Comparison of ENCODE assay signal across 13 cellular contexts in the genomic region with DNA sequence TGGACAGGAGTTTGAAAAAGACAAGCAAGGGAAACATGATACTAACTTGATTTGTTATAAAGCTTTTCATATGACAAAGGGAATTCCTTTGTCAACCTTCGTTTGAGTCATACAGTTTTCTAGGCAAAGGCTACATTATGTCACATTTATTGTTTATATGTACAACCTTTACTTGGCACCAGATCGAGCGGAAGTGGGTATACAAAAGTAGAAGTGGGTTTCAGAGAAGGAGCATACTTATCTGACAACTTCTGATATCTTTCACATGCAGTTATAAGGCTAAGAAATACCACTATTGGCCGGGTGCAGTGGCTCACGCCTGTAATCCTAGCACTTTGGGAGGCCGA. TPM values are rescaled to one million over a fixed set of nuclear protein-coding genes. Genes with fewer than 3 reads are reported as not detected.
DNase-seq lines count a peak whose midpoint lies in the region; ATAC-seq, FAIRE-seq and TF ChIP-seq lines count a peak whose summit lies in the region.
"Had no signal": no experiment of that assay in that cellular context is flagged by ENCODE, and none has a peak within 500 bp of the region (broad histone marks: within the 10 kb centered on the region; RNA-seq: fewer than 3 reads in every experiment).

No MANE protein-coding gene starts in this region.

- H3K9me3 ChIP-seq in naive thymus-derived CD4-positive, alpha-beta T cell (ENCODE audit: control insufficient read depth in 2 of 3, low read length in 3 of 3) = no peaks in the 10 kb centered on the region
- no peaks in the 10 kb centered on the region for H3K9me3 ChIP-seq in pancreas
- H3K9me3 ChIP-seq: colonic mucosa, left lung had no signal

- H3K4me1 ChIP-seq in naive thymus-derived CD4-positive, alpha-beta T cell (ENCODE audit: control insufficient read depth in 2 of 2, insufficient read depth in 2 of 2, low read length in 2 of 2) = no peaks in the 10 kb centered on the region
- H3K4me1 ChIP-seq in pancreas = peaks cover 0 to 8% (median 4%) of the 10 kb centered on the region in 3 donors
- H3K4me1 ChIP-seq: colonic mucosa had no signal

- no peak for FAIRE-seq in pancreas (lab: Jason Lieb, UNC)

- peaks cover 0 to 42% (median 14%) of the 10 kb centered on the region in 3 experiments for H3K36me3 ChIP-seq in naive thymus-derived CD4-positive, alpha-beta T cell (ENCODE audit: control insufficient read depth in 2 of 3, insufficient read depth in 3 of 3, low read length in 3 of 3)
- no peaks in the 10 kb centered on the region for H3K36me3 ChIP-seq in pancreas
- H3K36me3 ChIP-seq: colonic mucosa had no signal

- peak; percentile 74 for DNase-seq in EL
- peak; percentile 64 for DNase-seq in RPMI7951 (ENCODE audit: low read depth)
- peak; percentile 36 for DNase-seq in dedifferentiated amniotic fluid mesenchymal stem cell (ENCODE audit: extremely low spot score)
- DNase-seq in naive thymus-derived CD4-positive, alpha-beta T cell = no peak
- no peak for DNase-seq in pancreas
- no peak for DNase-seq in activated CD4-positive, alpha-beta T cell treated with anti-CD3 and anti-CD28 coated beads, Interleukin-2, amount 10 ng/mL, durations not matched to agents 7 days and 5 days
- no peak for DNase-seq in stimulated activated CD4-positive, alpha-beta T cell treated with anti-CD3 and anti-CD28 coated beads, Interleukin-15, amount 100 ng/mL, for 24 hours
- no peak for DNase-seq in hepatic stellate cell (ENCODE audit: low spot score)
- DNase-seq: activated CD4-positive, alpha-beta memory T cell treated with anti-CD3 and anti-CD28 coated beads for 36 hours; activated gamma-delta T cell; left lung had no signal

- H3K27me3 ChIP-seq in naive thymus-derived CD4-positive, alpha-beta T cell (ENCODE audit: control insufficient read depth in 2 of 2, insufficient read depth in 2 of 2, low read length in 2 of 2) = no peaks in the 10 kb centered on the region
- no peaks in the 10 kb centered on the region for H3K27me3 ChIP-seq in pancreas
- H3K27me3 ChIP-seq: colonic mucosa, left lung had no signal

- no peak overlapping the region for H3K4me3 ChIP-seq in naive thymus-derived CD4-positive, alpha-beta T cell (ENCODE audit: low read length)
- H3K4me3 ChIP-seq in pancreas = no peak overlapping the region
- H3K4me3 ChIP-seq: colonic mucosa, left lung had no signal

- intact Hi-C loops in naive thymus-derived CD4-positive, alpha-beta T cell (cut with micrococcal nuclease) = loop anchor here (1.0 kb wide), 1 partner anchor 336 kb away; no protein-coding TSS in a partner anchor
- intact Hi-C loops in pancreas (cut with DNase I) = no loop called here

- no peak overlapping the region for H3K27ac ChIP-seq in naive thymus-derived CD4-positive, alpha-beta T cell (ENCODE audit: low read depth, low read length)
- H3K27ac ChIP-seq in pancreas = no peak overlapping the region
- H3K27ac ChIP-seq: colonic mucosa, left lung had no signal

- TF ChIP-seq CTCF in pancreas (IDR thresholded peaks at IDR 0.05) = no peak

- ATAC-seq in naive thymus-derived CD4-positive, alpha-beta T cell = peak; percentile 50
- no peak for ATAC-seq in pancreas

- H3K9me3 Mint-ChIP-seq in naive thymus-derived CD4-positive, alpha-beta T cell = peaks cover 0 to 4% (median 0%) of the 10 kb centered on the region in 11 donors
- H3K9me3 Mint-ChIP-seq in activated CD4-positive, alpha-beta T cell treated with anti-CD3 and anti-CD28 coated beads, Interleukin-2, amount 10 ng/mL, durations not matched to agents 7 days and 5 days = no peaks in the 10 kb centered on the region
- H3K9me3 Mint-ChIP-seq: activated CD4-positive, alpha-beta memory T cell treated with anti-CD3 and anti-CD28 coated beads for 36 hours; CD4-positive, CD25-positive, alpha-beta regulatory T cell had no signal

- H3K4me3 Mint-ChIP-seq in naive thymus-derived CD4-positive, alpha-beta T cell = no peak overlapping the region
- H3K4me3 Mint-ChIP-seq in activated CD4-positive, alpha-beta T cell treated with anti-CD3 and anti-CD28 coated beads, Interleukin-2, amount 10 ng/mL, durations not matched to agents 7 days and 5 days = no peak overlapping the region
- H3K4me3 Mint-ChIP-seq: activated CD4-positive, alpha-beta memory T cell treated with anti-CD3 and anti-CD28 coated beads for 36 hours; CD4-positive, CD25-positive, alpha-beta regulatory T cell had no signal

- peaks cover 12 to 35% (median 34%) of the 10 kb centered on the region in 7 donors for H3K4me1 Mint-ChIP-seq in naive thymus-derived CD4-positive, alpha-beta T cell
- peaks cover 2% of the 10 kb centered on the region for H3K4me1 Mint-ChIP-seq in activated CD4-positive, alpha-beta T cell treated with anti-CD3 and anti-CD28 coated beads, Interleukin-2, amount 10 ng/mL, durations not matched to agents 7 days and 5 days

- CTCF ChIA-PET in naive thymus-derived CD4-positive, alpha-beta T cell (lab: Charles Lee) = interaction anchor here (0.9 to 1.3 kb wide), 4 partner anchors 9 to 335 kb away, joined by 4 to 5 read pairs (median 4); partner anchors contain the start of gene STMP1
- CTCF ChIA-PET in activated CD4-positive, alpha-beta T cell treated with anti-CD3 and anti-CD28 coated beads, Interleukin-2, amount 10 ng/mL, durations not matched to agents 7 days and 5 days (lab: Charles Lee) = interaction anchor here (0.8 to 1.8 kb wide), 7 partner anchors 9 to 399 kb away, joined by 3 to 8 read pairs (median 4); partner anchors contain the start of gene STMP1

- no peaks in the 10 kb centered on the region for H3K27me3 Mint-ChIP-seq in naive thymus-derived CD4-positive, alpha-beta T cell
- no peaks in the 10 kb centered on the region for H3K27me3 Mint-ChIP-seq in activated CD4-positive, alpha-beta T cell treated with anti-CD3 and anti-CD28 coated beads, Interleukin-2, amount 10 ng/mL, durations not matched to agents 7 days and 5 days
- H3K27me3 Mint-ChIP-seq: activated CD4-positive, alpha-beta memory T cell treated with anti-CD3 and anti-CD28 coated beads for 36 hours; CD4-positive, CD25-positive, alpha-beta regulatory T cell had no signal

- peaks cover 15 to 41% (median 20%) of the 10 kb centered on the region in 5 donors for H3K36me3 Mint-ChIP-seq in naive thymus-derived CD4-positive, alpha-beta T cell
- peaks cover 22% of the 10 kb centered on the region for H3K36me3 Mint-ChIP-seq in activated CD4-positive, alpha-beta T cell treated with anti-CD3 and anti-CD28 coated beads, Interleukin-2, amount 10 ng/mL, durations not matched to agents 7 days and 5 days (ENCODE audit: low read depth)

- WGBS in pancreas, 2 donors = 74 to 79% methylated on average over 6 of the region's 6 CpGs

- H3K27ac Mint-ChIP-seq in naive thymus-derived CD4-positive, alpha-beta T cell = peak overlapping the region in 1 of 9 donors; percentile 15
- no peak overlapping the region for H3K27ac Mint-ChIP-seq in activated CD4-positive, alpha-beta T cell treated with anti-CD3 and anti-CD28 coated beads, Interleukin-2, amount 10 ng/mL, durations not matched to agents 7 days and 5 days
- H3K27ac Mint-ChIP-seq: activated CD4-positive, alpha-beta memory T cell treated with anti-CD3 and anti-CD28 coated beads for 36 hours had no signal

- POLR2A ChIA-PET in naive thymus-derived CD4-positive, alpha-beta T cell (lab: Charles Lee) = no interaction called here
- POLR2A ChIA-PET in activated CD4-positive, alpha-beta T cell treated with anti-CD3 and anti-CD28 coated beads, Interleukin-2, amount 10 ng/mL, durations not matched to agents 7 days and 5 days (lab: Charles Lee) = no interaction called here

RNA-seq across cellular contexts. Expression of gene STMP1, which starts 11.0 kb away (rescaled TPM):
- total RNA-seq in RPMI7951 (2014; rRNA removed; shearing (Covaris generic)) = 23.2 and 27.4 TPM in 2 replicates
- total RNA-seq in naive thymus-derived CD4-positive, alpha-beta T cell = 10 to 100 TPM; 18.0 to 33.0 (median 24.7) TPM
- polyA plus RNA-seq in naive thymus-derived CD4-positive, alpha-beta T cell = 10 to 100 TPM; 31.9 to 64.4 TPM
- 10 to 100 TPM in 3 of 6 donors, 1 to 10 TPM in 3; 7.2 to 20.0 (median 10.6) TPM for total RNA-seq in pancreas
- 10 to 100 TPM; 12.5 to 21.4 TPM for polyA plus RNA-seq in pancreas
- 10 to 100 TPM; 25.2 to 26.0 TPM for total RNA-seq in activated CD4-positive, alpha-beta T cell treated with anti-CD3 and anti-CD28 coated beads, Interleukin-2, amount 10 ng/mL, durations not matched to agents 7 days and 5 days

RNA-seq across cellular contexts. Expression of gene SLC13A4, which starts 54.7 kb away (rescaled TPM):
- total RNA-seq in RPMI7951 (2014; rRNA removed; shearing (Covaris generic)) = not detected in 2 replicates
- not detected for total RNA-seq in naive thymus-derived CD4-positive, alpha-beta T cell
- polyA plus RNA-seq in naive thymus-derived CD4-positive, alpha-beta T cell = under 1 TPM in 1 of 2 donors, not detected in 1; 0.02 TPM
- total RNA-seq in pancreas = not detected
- polyA plus RNA-seq in pancreas = under 1 TPM in 1 of 2 donors, not detected in 1; 0.08 TPM
- total RNA-seq in activated CD4-positive, alpha-beta T cell treated with anti-CD3 and anti-CD28 coated beads, Interleukin-2, amount 10 ng/mL, durations not matched to agents 7 days and 5 days = not detected
- total RNA-seq: activated CD4-positive, alpha-beta memory T cell treated with anti-CD3 and anti-CD28 coated beads for 36 hours; CD4-positive, CD25-positive, alpha-beta regulatory T cell; colonic mucosa; left lung had no signal

Comparison
In these comparisons a context has a peak if more than half of its experiments do, and no peak if none do; other contexts are left out.
1. DNase-seq: peak in EL (single experiment), RPMI7951 (single experiment) and dedifferentiated amniotic fluid mesenchymal stem cell (single experiment); none in naive thymus-derived CD4-positive, alpha-beta T cell (0 of 9), pancreas (0 of 6), activated CD4-positive, alpha-beta T cell treated with anti-CD3 and anti-CD28 coated beads, Interleukin-2, amount 10 ng/mL, durations not matched to agents 7 days and 5 days (single experiment), stimulated activated CD4-positive, alpha-beta T cell treated with anti-CD3 and anti-CD28 coated beads, Interleukin-15, amount 100 ng/mL, for 24 hours (single experiment) and hepatic stellate cell (single experiment).
2. intact Hi-C loops: an anchor here in naive thymus-derived CD4-positive, alpha-beta T cell (1.0 kb wide); none called in pancreas.